26 cellular contexts compared by ENCODE assay signal in the genomic region with DNA sequence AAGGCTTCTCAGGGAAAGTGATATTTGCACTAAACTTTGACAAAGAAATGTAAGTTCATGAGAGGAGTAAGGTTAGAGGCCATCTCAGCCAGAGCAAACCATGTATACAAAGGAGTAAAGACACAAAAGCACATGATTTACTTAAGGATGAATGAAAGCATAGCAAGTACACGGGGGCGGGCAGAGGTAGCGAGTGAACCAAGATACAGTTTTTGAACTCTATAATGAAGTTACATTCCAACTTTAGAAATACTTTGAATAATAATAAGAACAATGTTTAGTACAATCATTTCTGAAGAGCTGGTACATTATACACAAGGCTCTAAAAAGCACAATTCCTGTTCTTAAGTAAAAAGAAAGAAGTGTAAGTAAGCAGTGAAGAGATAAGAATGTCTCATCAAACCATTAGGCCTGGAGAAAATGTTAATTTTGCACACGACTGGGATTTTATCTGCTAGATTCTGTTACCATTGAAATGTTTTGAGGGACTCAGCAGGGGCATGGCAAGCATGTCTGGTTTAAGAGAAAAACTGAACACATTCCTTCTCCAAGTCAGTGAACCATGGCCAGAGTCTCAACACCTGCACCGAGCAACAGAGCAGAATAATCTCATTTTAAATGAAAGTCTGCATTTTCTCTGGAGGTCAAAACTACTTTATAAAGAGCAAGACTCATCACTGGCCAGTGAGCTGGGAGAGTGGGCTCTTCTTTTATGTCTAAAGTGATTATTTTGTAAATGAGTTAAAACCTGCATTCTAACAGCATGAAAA.
"Had no signal": no experiment of that assay in that cellular context is flagged by ENCODE, and none has a peak within 500 bp of the region (broad histone marks: within the 10 kb centered on the region; RNA-seq: fewer than 3 reads in every experiment).

No MANE protein-coding gene starts in this region.

- ATAC-seq: left lobe of liver, natural killer cell, right cardiac atrium, T-helper 17 cell had no signal

- H3K4me1 ChIP-seq: spleen, testis, transverse colon had no signal

- H3K27ac ChIP-seq: epithelial cell of prostate, hepatocyte, spleen, testis, transverse colon had no signal

- H3K9me3 ChIP-seq: spleen, testis, transverse colon had no signal

- H3K79me2 ChIP-seq: hepatocyte had no signal

- H3K9me3 Mint-ChIP-seq: activated CD4-positive, alpha-beta memory T cell treated with anti-CD3 and anti-CD28 coated beads, Interleukin-2, amount 10 ng/mL, durations not matched to agents 7 days and 5 days; activated CD4-positive, alpha-beta T cell treated with anti-CD3 and anti-CD28 coated beads, Interleukin-2, amount 10 ng/mL, durations not matched to agents 7 days and 5 days; activated naive CD4-positive, alpha-beta T cell treated with anti-CD3 and anti-CD28 coated beads, Interleukin-2, amount 10 ng/mL, durations not matched to agents 7 days and 5 days; activated T-cell treated with anti-CD3 and anti-CD28 coated beads, Interleukin-2, amount 50 U/mL, for 24 hours had no signal

- H3K36me3 Mint-ChIP-seq: activated naive CD4-positive, alpha-beta T cell treated with anti-CD3 and anti-CD28 coated beads, Interleukin-2, amount 10 ng/mL, durations not matched to agents 7 days and 5 days; natural killer cell had no signal

- H3K27ac Mint-ChIP-seq: activated CD4-positive, alpha-beta memory T cell treated with anti-CD3 and anti-CD28 coated beads, Interleukin-2, amount 10 ng/mL, durations not matched to agents 7 days and 5 days; activated CD4-positive, alpha-beta T cell treated with anti-CD3 and anti-CD28 coated beads, Interleukin-2, amount 10 ng/mL, durations not matched to agents 7 days and 5 days; activated naive CD4-positive, alpha-beta T cell treated with anti-CD3 and anti-CD28 coated beads, Interleukin-2, amount 10 ng/mL, durations not matched to agents 7 days and 5 days; activated T-cell treated with anti-CD3 and anti-CD28 coated beads, Interleukin-2, amount 50 U/mL, for 24 hours; natural killer cell; T-helper 17 cell had no signal

- H2AFZ ChIP-seq: hepatocyte had no signal

- H3K27me3 Mint-ChIP-seq: activated CD4-positive, alpha-beta memory T cell treated with anti-CD3 and anti-CD28 coated beads, Interleukin-2, amount 10 ng/mL, durations not matched to agents 7 days and 5 days; activated CD4-positive, alpha-beta T cell treated with anti-CD3 and anti-CD28 coated beads, Interleukin-2, amount 10 ng/mL, durations not matched to agents 7 days and 5 days; activated naive CD4-positive, alpha-beta T cell treated with anti-CD3 and anti-CD28 coated beads, Interleukin-2, amount 10 ng/mL, durations not matched to agents 7 days and 5 days had no signal

- H3K4me2 ChIP-seq: hepatocyte had no signal

- DNase-seq: activated CD4-positive, alpha-beta memory T cell treated with anti-CD3 and anti-CD28 coated beads, Interleukin-2, amount 10 ng/mL, durations not matched to agents 7 days and 5 days; activated CD4-positive, alpha-beta T cell treated with anti-CD3 and anti-CD28 coated beads for 1 hour; activated CD4-positive, alpha-beta T cell treated with anti-CD3 and anti-CD28 coated beads, Interleukin-2, amount 10 ng/mL, durations not matched to agents 7 days and 5 days; activated CD8-positive, alpha-beta memory T cell treated with anti-CD3 and anti-CD28 coated beads, Interleukin-2, amount 50 U/mL, for 48 hours; activated gamma-delta T cell; activated naive CD4-positive, alpha-beta T cell treated with anti-CD3 and anti-CD28 coated beads, Interleukin-2, amount 10 ng/mL, durations not matched to agents 7 days and 5 days; activated T-cell treated with anti-CD3 and anti-CD28 coated beads, Interleukin-2, amount 50 U/mL, for 24 hours; amniotic stem cell; central memory CD4-positive, alpha-beta T cell; dermis blood vessel endothelial cell; effector CD4-positive, alpha-beta T cell; kidney; mesendoderm; natural killer cell; nucleus accumbens; right cardiac atrium; spleen; stimulated activated naive CD4-positive, alpha-beta T cell treated with Interleukin-2 at 50 U/mL for 16 hours; T-helper 17 cell; T1000; testis; transverse colon had no signal

- H3K4me3 Mint-ChIP-seq: activated CD4-positive, alpha-beta memory T cell treated with anti-CD3 and anti-CD28 coated beads, Interleukin-2, amount 10 ng/mL, durations not matched to agents 7 days and 5 days; activated CD4-positive, alpha-beta T cell treated with anti-CD3 and anti-CD28 coated beads, Interleukin-2, amount 10 ng/mL, durations not matched to agents 7 days and 5 days; activated naive CD4-positive, alpha-beta T cell treated with anti-CD3 and anti-CD28 coated beads, Interleukin-2, amount 10 ng/mL, durations not matched to agents 7 days and 5 days; activated T-cell treated with anti-CD3 and anti-CD28 coated beads, Interleukin-2, amount 50 U/mL, for 24 hours; natural killer cell; T-helper 17 cell had no signal

- H3K27me3 ChIP-seq: hepatocyte, testis, transverse colon had no signal

- H3K4me3 ChIP-seq: hepatocyte, lung, spleen, testis, transverse colon had no signal

- H3K36me3 ChIP-seq: spleen, transverse colon had no signal

- H3K4me1 Mint-ChIP-seq: activated CD4-positive, alpha-beta memory T cell treated with anti-CD3 and anti-CD28 coated beads, Interleukin-2, amount 10 ng/mL, durations not matched to agents 7 days and 5 days; activated CD4-positive, alpha-beta T cell treated with anti-CD3 and anti-CD28 coated beads, Interleukin-2, amount 10 ng/mL, durations not matched to agents 7 days and 5 days; activated naive CD4-positive, alpha-beta T cell treated with anti-CD3 and anti-CD28 coated beads, Interleukin-2, amount 10 ng/mL, durations not matched to agents 7 days and 5 days; natural killer cell had no signal
